ENCODE assay signal across 8 cellular contexts in the genomic region with DNA sequence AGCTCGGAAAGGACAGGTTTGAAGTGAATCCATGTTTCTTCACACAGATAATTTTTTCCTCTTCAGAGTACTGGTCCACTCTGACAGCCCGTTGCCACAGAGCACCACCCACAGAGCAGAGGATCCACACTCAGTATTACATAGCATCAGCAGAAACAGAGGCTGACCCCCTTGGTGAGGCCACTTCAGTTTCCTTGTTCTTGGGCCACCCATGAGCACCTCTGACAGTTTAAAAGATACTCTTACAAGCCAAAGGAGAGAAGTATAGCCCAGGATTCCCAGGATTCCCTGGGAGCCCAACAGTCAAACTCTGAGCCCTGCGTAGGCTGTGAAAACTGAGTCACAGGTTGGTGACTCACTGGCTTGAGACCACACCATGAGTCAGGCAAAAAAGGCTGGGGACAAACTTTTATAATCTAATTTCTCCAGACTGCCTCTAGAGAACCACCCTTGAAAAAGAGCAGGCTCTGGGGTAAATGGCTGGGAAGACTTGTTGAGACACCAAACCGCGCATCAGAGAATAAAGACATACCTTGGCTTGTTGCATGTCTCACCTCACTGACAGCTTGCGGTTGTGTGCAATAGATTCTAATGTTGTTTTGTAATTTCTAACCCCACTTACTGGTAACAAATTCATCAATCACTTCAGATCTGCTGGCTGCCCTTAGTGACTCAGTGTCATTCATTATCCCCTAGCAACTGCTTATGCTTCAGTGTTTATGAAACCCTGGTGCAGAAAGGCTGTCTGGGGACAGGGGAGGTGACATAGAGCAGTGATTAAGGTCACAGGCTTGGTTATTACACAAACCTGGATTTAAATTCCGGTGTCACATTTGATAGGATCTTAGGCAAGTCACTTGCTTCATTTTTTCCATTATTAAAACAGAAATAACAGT. TPM values are rescaled to one million over a fixed set of nuclear protein-coding genes. Genes with fewer than 3 reads are reported as not detected.
DNase-seq lines count a peak whose midpoint lies in the region; ATAC-seq and TF ChIP-seq lines count a peak whose summit lies in the region.

No MANE protein-coding gene starts in this region.

- H3K27me3 ChIP-seq in BE2C (no peaks in the 10 kb centered on the region), skeletal muscle tissue (ENCODE audit: control insufficient read depth in 3 of 3, insufficient read depth in 3 of 3, low read length in 3 of 3) (no peaks in the 10 kb centered on the region)

- no peak overlapping the region for H3K9ac ChIP-seq in skeletal muscle tissue (ENCODE audit: low read depth in 1 of 3, low read length in 3 of 3)

- no peaks in the 10 kb centered on the region for H3K9me3 ChIP-seq in BE2C
- no peaks in the 10 kb centered on the region for H3K9me3 ChIP-seq in skeletal muscle tissue (ENCODE audit: control insufficient read depth in 3 of 3, low read length in 3 of 3)

- peaks cover 11% of the 10 kb centered on the region for H3K4me1 ChIP-seq in BE2C
- H3K4me1 ChIP-seq in skeletal muscle tissue (ENCODE audit: control insufficient read depth in 3 of 3, insufficient read depth in 3 of 3, low read length in 3 of 3) = peaks cover 16 to 52% (median 22%) of the 10 kb centered on the region in 3 donors

- H3K4me3 Mint-ChIP-seq in stimulated activated memory B cell treated with anti-CD40 and anti-IgM and Interleukin-4, amounts not matched to agents 10 μg/mL and 1 μg/mL and 100 μg/mL, for 72 hours = no peak overlapping the region

- no peak overlapping the region for H3K27ac Mint-ChIP-seq in stimulated activated memory B cell treated with anti-CD40 and anti-IgM and Interleukin-4, amounts not matched to agents 10 μg/mL and 1 μg/mL and 100 μg/mL, for 72 hours

- ATAC-seq in HG03280 (IDR thresholded peaks at IDR 0.05; ENCODE audit: unreplicated experiment) = peak; percentile 56
- no peak for ATAC-seq in stimulated activated memory B cell treated with anti-CD40 and anti-IgM and Interleukin-4, amounts not matched to agents 10 μg/mL and 1 μg/mL and 100 μg/mL, for 72 hours

- DNase-seq in BE2C (peak; percentile 57), fibroblast of pulmonary artery (ENCODE audit: low read depth) (peak; percentile 94), hippocampal formation (lab: John Stamatoyannopoulos, UW) (no peak), cerebellar nuclear complex (lab: John Stamatoyannopoulos, UW) (no peak)
- peak; percentile 56 to 68 for DNase-seq in activated CD4-positive, alpha-beta T cell treated with anti-CD3 and anti-CD28 coated beads, Interleukin-2, amount 50 U/mL, for 48 hours

- H3K4me3 ChIP-seq in BE2C (ENCODE audit: low read depth, low read length) (no peak overlapping the region), fibroblast of pulmonary artery (replicated peaks; ENCODE audit: low read depth, low read length) (no peak overlapping the region), skeletal muscle tissue (ENCODE audit: low read length in 3 of 3) (no peak overlapping the region)

- peak overlapping the region; percentile 79 for H3K27ac ChIP-seq in skeletal muscle tissue (ENCODE audit: low read depth, low read length)

- H3K36me3 Mint-ChIP-seq in stimulated activated memory B cell treated with anti-CD40 and anti-IgM and Interleukin-4, amounts not matched to agents 10 μg/mL and 1 μg/mL and 100 μg/mL, for 72 hours = no peaks in the 10 kb centered on the region

- no peaks in the 10 kb centered on the region for H3K9me3 Mint-ChIP-seq in stimulated activated memory B cell treated with anti-CD40 and anti-IgM and Interleukin-4, amounts not matched to agents 10 μg/mL and 1 μg/mL and 100 μg/mL, for 72 hours

- TF ChIP-seq CTCF in BE2C (IDR thresholded peaks at IDR 0.05; ENCODE audit: low read depth, low read length) (no peak), fibroblast of pulmonary artery (IDR thresholded peaks at IDR 0.05; ENCODE audit: low read length, missing control alignments) (no peak)

- peaks cover 9% of the 10 kb centered on the region for H3K27me3 Mint-ChIP-seq in stimulated activated memory B cell treated with anti-CD40 and anti-IgM and Interleukin-4, amounts not matched to agents 10 μg/mL and 1 μg/mL and 100 μg/mL, for 72 hours

- H3K36me3 ChIP-seq in BE2C = no peaks in the 10 kb centered on the region
- no peaks in the 10 kb centered on the region for H3K36me3 ChIP-seq in skeletal muscle tissue (ENCODE audit: control insufficient read depth in 3 of 3, insufficient read depth in 3 of 3, low read length in 3 of 3)

- no peaks in the 10 kb centered on the region for H3K4me1 Mint-ChIP-seq in stimulated activated memory B cell treated with anti-CD40 and anti-IgM and Interleukin-4, amounts not matched to agents 10 μg/mL and 1 μg/mL and 100 μg/mL, for 72 hours

RNA-seq across cellular contexts. Expression of gene PRSS23, which starts 56.9 kb away (rescaled TPM):
- polyA plus RNA-seq in BE2C (2012; ENCODE audit: insufficient read depth, insufficient read length, low read depth) = 0.49 TPM
- 18.3 TPM for total RNA-seq in skeletal muscle tissue

Comparison
In these comparisons a context has a peak if more than half of its experiments do, and no peak if none do; other contexts are left out.
1. DNase-seq: peak in BE2C (single experiment), activated CD4-positive, alpha-beta T cell treated with anti-CD3 and anti-CD28 coated beads, Interleukin-2, amount 50 U/mL, for 48 hours (2 of 2) and fibroblast of pulmonary artery (single experiment); none in hippocampal formation (0 of 2) and cerebellar nuclear complex (0 of 2).